In genomic region chr5:162214551-162214950, GRCh38 we compare ENCODE assay signal across 33 cellular contexts.
DNase-seq lines count a peak whose midpoint lies in the region; ATAC-seq, FAIRE-seq and TF ChIP-seq lines count a peak whose summit lies in the region.
"Had no signal": no experiment of that assay in that cellular context is flagged by ENCODE, and none has a peak within 500 bp of the region (broad histone marks: within the 10 kb centered on the region; RNA-seq: fewer than 3 reads in every experiment).

No MANE protein-coding gene starts in this region.

- TF ChIP-seq EP300 in neural cell (conservative IDR thresholded peaks at IDR 0.05; ENCODE audit: poor library complexity, severe bottlenecking) (no peak), HepG2 (IDR thresholded peaks at IDR 0.05; ENCODE audit: low read depth in 2 of 2, low read length in 2 of 2) (no peak), HepG2 (CRISPR knock-in tag; IDR thresholded peaks at IDR 0.05; ENCODE audit: borderline replicate concordance) (no peak)

- in situ Hi-C loops in HepG2 (cut with HindIII; ENCODE audit: extremely low pct_ligation_motif_present, low pct_unique_long_range_greater_than_20kb) = no loop called here

- ATAC-seq in left colon (peak; percentile 82), mucosa of descending colon (peak; percentile 60), HepG2 (no peak)
- ATAC-seq: A549; CD8-positive, alpha-beta T cell had no signal

- H3K27ac ChIP-seq in neural cell (ENCODE audit: low read length) (peak overlapping the region; percentile 9), HepG2 (ENCODE audit: extremely low read length, insufficient read depth, low read length) (no peak overlapping the region)
- H3K27ac ChIP-seq: 22Rv1; A549; BLaER1; BLaER1 treated with 17β-estradiol and CSF1 and Interleukin-3, amounts not matched to agents 10 nM and 100 nM; C4-2B had no signal

- H3K9me3 ChIP-seq in mucosa of descending colon (no peaks in the 10 kb centered on the region), neural cell (ENCODE audit: low read length) (no peaks in the 10 kb centered on the region), HepG2 (ENCODE audit: low read length) (peaks cover 20% of the 10 kb centered on the region; the same call in 1 of the 2 replicates)
- H3K9me3 ChIP-seq: A549, BE2C, BLaER1, Caco-2 had no signal

- TF ChIP-seq POLR2A in HepG2 (IDR thresholded peaks at IDR 0.05; ENCODE audit: insufficient read depth in 1 of 2, low read depth in 2 of 2, low read length in 2 of 2) = no peak

- 1% methylated on average over 2 of the region's 2 CpGs for WGBS in HepG2 (ENCODE audit: low lambda C conversion rate)

- DNase-seq in left colon = no peak
- DNase-seq in mucosa of descending colon = peak in 1 of 3 donors; percentile 12
- DNase-seq in activated CD4-positive, alpha-beta T cell treated with anti-CD3 and anti-CD28 coated beads, Interleukin-2, amount 50 U/mL, for 4 hours = no peak
- DNase-seq in HepG2 (ENCODE audit: low spot score) = no peak
- DNase-seq in activated naive CD4-positive, alpha-beta T cell (lab: John Stamatoyannopoulos, UW) = no peak
- DNase-seq: 8988T; ACHN; AML-193; BE2C; C1 segment of cervical spinal cord; Caco-2; Calu3; CD4-positive, alpha-beta memory T cell; CD4-positive, alpha-beta T cell; CD4-positive, CD25-positive, alpha-beta regulatory T cell; CD8-positive, alpha-beta memory T cell; CD8-positive, alpha-beta T cell; COR-L47; DMS 273 treated with DMSO at 0.1 percent for 48 hours; DMS153; DMS53; DMS79; DMS79 treated with DMSO at 0.1 percent for 48 hours; DND-41; EL had no signal

- no peaks in the 10 kb centered on the region for H3K9me2 ChIP-seq in neural cell (ENCODE audit: insufficient read depth, low read length)

- H4K20me1 ChIP-seq in neural cell (ENCODE audit: insufficient read depth) (no peaks in the 10 kb centered on the region), HepG2 (ENCODE audit: insufficient read depth, low read length) (no peaks in the 10 kb centered on the region)
- H4K20me1 ChIP-seq: BLaER1; BLaER1 treated with 17β-estradiol and CSF1 and Interleukin-3, amounts not matched to agents 10 nM and 100 nM had no signal

- H3K27me3 ChIP-seq in neural cell (ENCODE audit: insufficient read depth, low read depth, low read length) = no peaks in the 10 kb centered on the region
- no peaks in the 10 kb centered on the region for H3K27me3 ChIP-seq in HepG2 (ENCODE audit: control insufficient read depth in 1 of 2, insufficient read depth in 2 of 2, low read length in 2 of 2)
- H3K27me3 ChIP-seq: BE2C; BLaER1; BLaER1 treated with 17β-estradiol and CSF1 and Interleukin-3, amounts not matched to agents 10 nM and 100 nM had no signal

- TF ChIP-seq RAD21 in neural cell (conservative IDR thresholded peaks at IDR 0.05) (no peak), HepG2 (CRISPR knock-in tag; IDR thresholded peaks at IDR 0.05) (no peak)

- no peaks in the 10 kb centered on the region for H3F3A ChIP-seq in neural cell (ENCODE audit: insufficient read depth, low read length, poor library complexity, severe bottlenecking)

- TF ChIP-seq CTCF in mucosa of descending colon (IDR thresholded peaks at IDR 0.05) (no peak), neural cell (IDR thresholded peaks at IDR 0.05; ENCODE audit: poor library complexity, severe bottlenecking) (no peak), HepG2 (CRISPR knock-in tag; IDR thresholded peaks at IDR 0.05) (no peak)

- intact Hi-C loops in left colon (cut with DNase I, micrococcal nuclease) (no loop called here), mucosa of descending colon (cut with DNase I, micrococcal nuclease) (no loop called here), HepG2 (cut with micrococcal nuclease; ENCODE audit: unreplicated experiment) (no loop called here)

- POLR2A ChIA-PET in HepG2 (lab: Yijun Ruan, JAX) = no interaction called here

- CTCF ChIA-PET in HepG2 (lab: Yijun Ruan, JAX; ENCODE audit: low intra/inter-chr PET ratio, low total read pairs) = no interaction called here

- H3K79me2 ChIP-seq in neural cell (replicated peaks; ENCODE audit: insufficient read depth, low read length) = no peaks in the 10 kb centered on the region
- H3K79me2 ChIP-seq in HepG2 (ENCODE audit: insufficient read depth, low read length) = no peaks in the 10 kb centered on the region

- H3K4me1 ChIP-seq in mucosa of descending colon (ENCODE audit: low read depth) (peaks cover 5% of the 10 kb centered on the region), HepG2 (ENCODE audit: insufficient read depth, low read length) (no peaks in the 10 kb centered on the region)
- H3K4me1 ChIP-seq: A549, Caco-2 had no signal

- BruUV-seq in HepG2 (replicated peaks; lab: Mats Ljungman, UMichigan) = no TSS peak

- H3K36me3 ChIP-seq in mucosa of descending colon (ENCODE audit: low read depth) = no peaks in the 10 kb centered on the region
- H3K36me3 ChIP-seq in neural cell (ENCODE audit: insufficient read depth, low read length) = no peaks in the 10 kb centered on the region
- H3K36me3 ChIP-seq in HepG2 (replicated peaks in 1 of 2; ENCODE audit: control insufficient read depth in 1 of 2, insufficient read depth in 2 of 2, low read length in 2 of 2) = no peaks in the 10 kb centered on the region
- H3K36me3 ChIP-seq: BE2C; BLaER1; BLaER1 treated with 17β-estradiol and CSF1 and Interleukin-3, amounts not matched to agents 10 nM and 100 nM had no signal

- H2AFZ ChIP-seq in neural cell (ENCODE audit: low read depth, low read length) (no peak overlapping the region), HepG2 (ENCODE audit: low read length) (no peak overlapping the region)

- H3K9ac ChIP-seq in neural cell (ENCODE audit: low read length) (no peak overlapping the region), HepG2 (ENCODE audit: insufficient read depth, low read depth, low read length) (no peak overlapping the region)
- H3K9ac ChIP-seq: BLaER1; BLaER1 treated with 17β-estradiol and CSF1 and Interleukin-3, amounts not matched to agents 10 nM and 100 nM had no signal

- H3K4me2 ChIP-seq in neural cell (ENCODE audit: low read length) = no peak overlapping the region
- H3K4me2 ChIP-seq in HepG2 (ENCODE audit: low read depth, low read length) = no peak overlapping the region
- H3K4me2 ChIP-seq: A549; BLaER1; BLaER1 treated with 17β-estradiol and CSF1 and Interleukin-3, amounts not matched to agents 10 nM and 100 nM had no signal

- H3K4me3 ChIP-seq in mucosa of descending colon = no peak overlapping the region
- no peak overlapping the region for H3K4me3 ChIP-seq in neural cell (ENCODE audit: low read length)
- H3K4me3 ChIP-seq in HepG2 (replicated peaks in 1 of 3; ENCODE audit: insufficient read depth in 1 of 3, low read depth in 2 of 3, low read length in 3 of 3) = no peak overlapping the region
- H3K4me3 ChIP-seq: A549; BLaER1; BLaER1 treated with 17β-estradiol and CSF1 and Interleukin-3, amounts not matched to agents 10 nM and 100 nM had no signal

- FAIRE-seq in HepG2 (lab: Jason Lieb, UNC) = no peak
- FAIRE-seq: A204.1, A549, D721Med had no signal

TF ChIP-seq in neural cell, 6 proteins besides CTCF, POLR2A, EP300 and RAD21 (continues in another document):
- TF ChIP-seq MXI1 (conservative IDR thresholded peaks at IDR 0.05; ENCODE audit: poor library complexity, severe bottlenecking) (no peak), EZH2 (IDR thresholded peaks at IDR 0.05; ENCODE audit: borderline replicate concordance, insufficient read depth, low read length, poor library complexity, severe bottlenecking) (no peak), TAF1 (IDR thresholded peaks at IDR 0.05; ENCODE audit: low read depth) (no peak), SMC3 (conservative IDR thresholded peaks at IDR 0.05; ENCODE audit: poor library complexity) (no peak), POLR2AphosphoS5 (IDR thresholded peaks at IDR 0.05) (no peak)

TF ChIP-seq in HepG2, 621 proteins besides CTCF, POLR2A, EP300 and RAD21 (continues in another document):
- TF ChIP-seq GRHL1 (CRISPR knock-in tag; conservative IDR thresholded peaks at IDR 0.05) = no peak
- no peak for TF ChIP-seq GMEB2 (CRISPR knock-in tag; IDR thresholded peaks at IDR 0.05; ENCODE audit: low read depth)
- no peak for TF ChIP-seq ZNF136 (CRISPR knock-in tag; IDR thresholded peaks at IDR 0.05; ENCODE audit: low read depth)
- no peak for TF ChIP-seq GPN1 (CRISPR knock-in tag; IDR thresholded peaks at IDR 0.05; ENCODE audit: borderline replicate concordance)
- TF ChIP-seq AHR (CRISPR knock-in tag; IDR thresholded peaks at IDR 0.05) = no peak
- no peak for TF ChIP-seq ZNF17 (CRISPR knock-in tag; IDR thresholded peaks at IDR 0.05)
- no peak for TF ChIP-seq ZNF782 (CRISPR knock-in tag; IDR thresholded peaks at IDR 0.05; ENCODE audit: borderline replicate concordance)
- TF ChIP-seq FOXK2 (IDR thresholded peaks at IDR 0.05) = no peak
- TF ChIP-seq ZNF550 (CRISPR knock-in tag; IDR thresholded peaks at IDR 0.05; ENCODE audit: borderline replicate concordance) = no peak
- TF ChIP-seq TCF7 (IDR thresholded peaks at IDR 0.05; ENCODE audit: low read depth) = no peak
